Comparison of ENCODE assay signal across 20 cellular contexts in genomic region chr10:86944031-86944419, GRCh38. TPM values are rescaled to one million over a fixed set of nuclear protein-coding genes. Genes with fewer than 3 reads are reported as not detected.
DNase-seq lines count a peak whose midpoint lies in the region; ATAC-seq, FAIRE-seq and TF ChIP-seq lines count a peak whose summit lies in the region.
"Had no signal": no experiment of that assay in that cellular context is flagged by ENCODE, and none has a peak within 500 bp of the region (broad histone marks: within the 10 kb centered on the region; RNA-seq: fewer than 3 reads in every experiment).

No MANE protein-coding gene starts in this region.

- H3K27me3 ChIP-seq in right atrium auricular region = no peaks in the 10 kb centered on the region
- H3K27me3 ChIP-seq in heart right ventricle = no peaks in the 10 kb centered on the region
- no peaks in the 10 kb centered on the region; a peak in 2 of 7 replicates for H3K27me3 ChIP-seq in H1 (replicated peaks in 1 of 4; ENCODE audit: control insufficient read depth in 3 of 4, extremely low read depth in 1 of 4, insufficient read depth in 3 of 4, low read length in 3 of 4)
- no peaks in the 10 kb centered on the region for H3K27me3 ChIP-seq in neuronal stem cell (ENCODE audit: control insufficient read depth in 3 of 3, insufficient read depth in 3 of 3, low read depth in 1 of 3, low read length in 3 of 3)
- H3K27me3 ChIP-seq in ascending aorta = no peaks in the 10 kb centered on the region
- H3K27me3 ChIP-seq: BLaER1 treated with 17β-estradiol and CSF1 and Interleukin-3, amounts not matched to agents 10 nM and 100 nM; SJSA1 had no signal

- H3K56ac ChIP-seq in H1 (replicated peaks; ENCODE audit: insufficient read length, low read depth, low read length) = no peak overlapping the region

- H2BK5ac ChIP-seq in H1 (ENCODE audit: low read depth, low read length) (peak overlapping the region; percentile 44; the same call in 1 of the 2 replicates), neuronal stem cell (ENCODE audit: low read length) (no peak overlapping the region)

- CTCF ChIA-PET in H1 (lab: Charles Lee; ENCODE audit: partially characterized antibody) = interaction anchor here (0.9 to 26.4 kb wide), 10 partner anchors 16 to 259 kb away, joined by 3 to 975 read pairs (median 10); partner anchors contain the start of genes ADIRF, MMRN2 and SNCG

- H3K14ac ChIP-seq in H1 (ENCODE audit: insufficient read length) (no peak overlapping the region), neuronal stem cell (ENCODE audit: low read length) (no peak overlapping the region)

- H3K9me3 ChIP-seq in right atrium auricular region (no peaks in the 10 kb centered on the region), heart right ventricle (no peaks in the 10 kb centered on the region), H1 (ENCODE audit: insufficient read depth in 2 of 2, low read depth in 1 of 2, low read length in 1 of 2) (no peaks in the 10 kb centered on the region), neuronal stem cell (replicated peaks in 1 of 2; ENCODE audit: control insufficient read depth in 2 of 2, insufficient read depth in 1 of 2, low read depth in 1 of 2, low read length in 2 of 2) (no peaks in the 10 kb centered on the region), ascending aorta (no peaks in the 10 kb centered on the region)
- H3K9me3 ChIP-seq: HAP-1, SJSA1 had no signal

- 92 to 93% methylated on average over 4 of the region's 4 CpGs for WGBS in heart right ventricle, 2 donors
- WGBS in H1 (ENCODE audit: extremely low coverage in 1 of 2, insufficient coverage in 1 of 2, insufficient read length in 1 of 2, insufficient replicate concordance in 2 of 2, low coverage in 1 of 2, low lambda C conversion rate in 2 of 2, missing lambda C conversion rate in 1 of 2), 2 experiments = 87% methylated on average over 4 of the region's 4 CpGs; no CpG with 5 or more reads in 1 of the 2 experiments
- no CpG with 5 or more reads among the region's 4 CpGs for WGBS in neuronal stem cell (ENCODE audit: extremely low coverage in 2 of 2, insufficient read length in 2 of 2, insufficient replicate concordance in 1 of 2), 2 donors

- peak; percentile 46 for DNase-seq in right atrium auricular region (ENCODE audit: low spot score)
- no peak for DNase-seq in heart right ventricle
- DNase-seq in H1 (ENCODE audit: low read depth in 1 of 2, low spot score in 2 of 2) = no peak
- DNase-seq in neuronal stem cell (ENCODE audit: low spot score) = no peak
- no peak for DNase-seq in stimulated activated CD8-positive, alpha-beta memory T cell treated with anti-CD3 and anti-CD28 coated beads, Interleukin-4, amount 100 ng/mL, for 48 hours
- DNase-seq in ascending aorta (ENCODE audit: low spot score in 2 of 2) = no peak
- DNase-seq: Calu3, DMS53, Karpas-422, NCI-H1436, NCI-H1930 had no signal

- no peak for ATAC-seq in heart right ventricle
- no peak for ATAC-seq in GM19023 (IDR thresholded peaks at IDR 0.05; ENCODE audit: unreplicated experiment)
- ATAC-seq: CD8-positive, alpha-beta T cell; GM12878; Panc1 had no signal

- no peak overlapping the region for H3K4ac ChIP-seq in H1 (replicated peaks; ENCODE audit: insufficient read length, low read depth, low read length)
- H3K4ac ChIP-seq in neuronal stem cell (ENCODE audit: low read length) = no peak overlapping the region

- H3K18ac ChIP-seq in H1 (ENCODE audit: extremely low read depth, low read length) (no peak overlapping the region), neuronal stem cell (ENCODE audit: low read length) (no peak overlapping the region)

- H2BK15ac ChIP-seq in H1 (ENCODE audit: low read length) = 0 out of 2 replicates have a peak overlapping the region, but pooled peaks have one; percentile 72
- no peak overlapping the region for H2BK15ac ChIP-seq in neuronal stem cell (ENCODE audit: low read length)

- H4K20me1 ChIP-seq in H1 (replicated peaks in 1 of 2; ENCODE audit: control insufficient read depth in 1 of 2, insufficient read depth in 2 of 2, low read length in 2 of 2) = no peaks in the 10 kb centered on the region
- H4K20me1 ChIP-seq: BLaER1 treated with 17β-estradiol and CSF1 and Interleukin-3, amounts not matched to agents 10 nM and 100 nM had no signal

- H3K23me2 ChIP-seq in H1 (ENCODE audit: low read depth, low read length) = no peaks in the 10 kb centered on the region

- H2BK12ac ChIP-seq in H1 (ENCODE audit: low read depth, low read length) (0 out of 2 replicates have a peak overlapping the region, but pooled peaks have one; percentile 39), neuronal stem cell (ENCODE audit: low read length) (no peak overlapping the region)

- intact Hi-C loops in heart right ventricle (cut with DNase I) = loop anchor here in 2 of 10 donors (5.0 kb wide), 1 partner anchor 153 kb away; the partner anchor contains the start of gene SHLD2 (in 2 of the 2)
- intact Hi-C loops in ascending aorta (cut with DNase I) = loop anchor here (5.0 kb wide), 1 partner anchor 113 kb away; no protein-coding TSS in a partner anchor

- no peaks in the 10 kb centered on the region for H3K79me1 ChIP-seq in H1 (ENCODE audit: low read depth, low read length)
- no peaks in the 10 kb centered on the region for H3K79me1 ChIP-seq in neuronal stem cell (ENCODE audit: low read depth, low read length)

- H3K4me1 ChIP-seq in right atrium auricular region (peaks cover 0 to 43% of the 10 kb centered on the region in 2 donors), heart right ventricle (peaks cover 6 to 69% (median 30%) of the 10 kb centered on the region in 9 donors), H1 (replicated peaks in 1 of 4; ENCODE audit: control insufficient read depth in 3 of 4, insufficient read depth in 4 of 4, low read length in 3 of 4) (peaks cover 2 to 5% (median 3%) of the 10 kb centered on the region in 4 experiments; a peak in 6 of 7 replicates), neuronal stem cell (ENCODE audit: control insufficient read depth in 2 of 2, insufficient read depth in 1 of 2, low read depth in 1 of 2, low read length in 2 of 2) (peaks cover 0 to 3% of the 10 kb centered on the region in 2 donors), ascending aorta (peaks cover 7 to 24% of the 10 kb centered on the region in 2 donors)
- H3K4me1 ChIP-seq: BLaER1 treated with 17β-estradiol and CSF1 and Interleukin-3, amounts not matched to agents 10 nM and 100 nM; HAP-1 had no signal

- no peak overlapping the region for H3K9ac ChIP-seq in H1 (replicated peaks in 1 of 4; ENCODE audit: extremely low read depth in 1 of 4, low read depth in 3 of 4, low read length in 3 of 4)
- H3K9ac ChIP-seq in neuronal stem cell (ENCODE audit: low read depth, low read length, poor library complexity) = no peak overlapping the region
- H3K9ac ChIP-seq: BLaER1 treated with 17β-estradiol and CSF1 and Interleukin-3, amounts not matched to agents 10 nM and 100 nM had no signal

- TF ChIP-seq CTCF in right atrium auricular region (IDR thresholded peaks at IDR 0.05) (no peak), heart right ventricle (IDR thresholded peaks at IDR 0.05) (no peak), H1 (IDR thresholded peaks at IDR 0.05; ENCODE audit: control extremely low read depth in 1 of 3, insufficient read depth in 1 of 3, low read depth in 1 of 3, low read length in 3 of 3) (no peak), ascending aorta (IDR thresholded peaks at IDR 0.05) (no peak)

- no peak for TF ChIP-seq RAD21 in H1 (IDR thresholded peaks at IDR 0.05 in 1 of 2, conservative IDR thresholded peaks at IDR 0.05 in 1 of 2; ENCODE audit: low read depth in 2 of 2, low read length in 2 of 2)

- no peak overlapping the region for H4K91ac ChIP-seq in H1 (replicated peaks; ENCODE audit: insufficient read length, low read length)
- H4K91ac ChIP-seq in neuronal stem cell (ENCODE audit: low read depth, low read length, poor library complexity) = peak overlapping the region; percentile 20

- H2BK20ac ChIP-seq in H1 (ENCODE audit: low read length) = peak overlapping the region; percentile 66; the same call in 1 of the 2 replicates

- POLR2A ChIA-PET in H1 (lab: Charles Lee; ENCODE audit: partially characterized antibody) = interaction anchor here (2.9 kb wide), 1 partner anchor 11 kb away, joined by 20 read pairs; no protein-coding TSS in a partner anchor

- no peak overlapping the region for H3K27ac ChIP-seq in right atrium auricular region
- H3K27ac ChIP-seq in heart right ventricle = no peak overlapping the region
- no peak overlapping the region for H3K27ac ChIP-seq in H1 (ENCODE audit: low read depth, low read length)
- no peak overlapping the region for H3K27ac ChIP-seq in neuronal stem cell (replicated peaks; ENCODE audit: low read length)
- H3K27ac ChIP-seq in ascending aorta = no peak overlapping the region
- H3K27ac ChIP-seq: BLaER1 treated with 17β-estradiol and CSF1 and Interleukin-3, amounts not matched to agents 10 nM and 100 nM; SJSA1 had no signal

- H4K5ac ChIP-seq in H1 (ENCODE audit: insufficient read length, low read depth, low read length) = no peak overlapping the region

- no peaks in the 10 kb centered on the region for H3K36me3 ChIP-seq in right atrium auricular region
- H3K36me3 ChIP-seq in heart right ventricle = peaks cover 0 to 71% (median 8%) of the 10 kb centered on the region in 9 donors
- no peaks in the 10 kb centered on the region for H3K36me3 ChIP-seq in H1 (ENCODE audit: control insufficient read depth in 2 of 4, insufficient read depth in 4 of 4, low read length in 3 of 4)
- no peaks in the 10 kb centered on the region for H3K36me3 ChIP-seq in neuronal stem cell (replicated peaks in 1 of 2; ENCODE audit: control insufficient read depth in 2 of 2, insufficient read depth in 2 of 2, low read length in 2 of 2)
- H3K36me3 ChIP-seq in ascending aorta = no peaks in the 10 kb centered on the region
- H3K36me3 ChIP-seq: BLaER1 treated with 17β-estradiol and CSF1 and Interleukin-3, amounts not matched to agents 10 nM and 100 nM; HAP-1; SJSA1 had no signal

- H3K4me2 ChIP-seq in H1 (ENCODE audit: insufficient read depth in 1 of 2, low read depth in 2 of 2, low read length in 2 of 2) (no peak overlapping the region), neuronal stem cell (ENCODE audit: insufficient read depth, low read length, poor library complexity, severe bottlenecking) (no peak overlapping the region)
- H3K4me2 ChIP-seq: BLaER1 treated with 17β-estradiol and CSF1 and Interleukin-3, amounts not matched to agents 10 nM and 100 nM had no signal

- TF ChIP-seq POLR2A in H1 (IDR thresholded peaks at IDR 0.05; ENCODE audit: control extremely low read depth in 1 of 2, low read depth in 2 of 2, low read length in 2 of 2) = no peak

- no peak overlapping the region for H2AFZ ChIP-seq in H1 (ENCODE audit: low read length)
- H2AFZ ChIP-seq in neuronal stem cell (ENCODE audit: low read length) = no peak overlapping the region

- no peaks in the 10 kb centered on the region for H3K79me2 ChIP-seq in H1 (ENCODE audit: control insufficient read depth in 1 of 2, insufficient read depth in 2 of 2, low read length in 2 of 2)

- H3K23ac ChIP-seq in H1 (ENCODE audit: insufficient read length) (no peak overlapping the region), neuronal stem cell (ENCODE audit: low read depth, low read length, poor library complexity) (peak overlapping the region; percentile 60)

- TF ChIP-seq EP300 in H1 (IDR thresholded peaks at IDR 0.05; ENCODE audit: borderline replicate concordance in 1 of 2, low read depth in 2 of 2, low read length in 2 of 2) = no peak

- H2BK120ac ChIP-seq in H1 (replicated peaks; ENCODE audit: low read depth, low read length) = no peak overlapping the region
- H2BK120ac ChIP-seq in neuronal stem cell (ENCODE audit: low read depth, low read length) = no peak overlapping the region

- no peak overlapping the region for H4K8ac ChIP-seq in H1 (ENCODE audit: extremely low read depth, insufficient read depth, low read length)
- no peak overlapping the region for H4K8ac ChIP-seq in neuronal stem cell (ENCODE audit: low read depth, low read length)

- H2AK5ac ChIP-seq in H1 (ENCODE audit: low read depth, low read length) (peak overlapping the region; percentile 43; the same call in 1 of the 2 replicates), neuronal stem cell (ENCODE audit: low read depth, low read length) (peak overlapping the region; percentile 57)

- FAIRE-seq in H1 (lab: Jason Lieb, UNC) = no peak
- FAIRE-seq: GM12878, GM18507 had no signal

- H3K4me3 ChIP-seq in right atrium auricular region (no peak overlapping the region), heart right ventricle (no peak overlapping the region), H1 (ENCODE audit: extremely low read depth in 1 of 4, insufficient read depth in 2 of 4, low read depth in 3 of 4, low read length in 4 of 4) (no peak overlapping the region), neuronal stem cell (ENCODE audit: low read length in 2 of 2) (no peak overlapping the region), ascending aorta (no peak overlapping the region)
- H3K4me3 ChIP-seq: BLaER1 treated with 17β-estradiol and CSF1 and Interleukin-3, amounts not matched to agents 10 nM and 100 nM; GM12878; HAP-1; SJSA1 had no signal

RNA-seq across cellular contexts. Expression of gene MMRN2, which starts 13.4 kb away (rescaled TPM):
- total RNA-seq in right atrium auricular region = 10 to 100 TPM; 57.0 to 81.3 TPM
- 10 to 100 TPM; 23.4 to 43.2 (median 36.2) TPM for total RNA-seq in heart right ventricle
- polyA plus RNA-seq in heart right ventricle = 10 to 100 TPM; 22.5 to 31.7 TPM
- total RNA-seq in H1 (2021; fragmentation: NEBNext Ultra II Directional; extraction: Animal tissue kit (Norgen Biotek cat#: 25700)) = 0.96 and 1.2 TPM in 2 replicates
- polyA plus RNA-seq in H1 (2011; rRNA removed) = 1.1 and 1.2 TPM in 2 replicates
- polyA plus RNA-seq in H1 (2011; cell fraction: cytosol; rRNA removed) = 3.0 TPM
- polyA plus RNA-seq in H1 (2011; cell fraction: nucleus; rRNA removed) = 2.9 TPM
- 0.52 to 2.5 TPM (median 2.0 TPM) in 4 replicates for polyA plus RNA-seq in H1 (2012, experiment 1 of 2)
- 0.93 TPM for polyA plus RNA-seq in H1 (2012, experiment 2 of 2)
- 2.1 TPM for polyA plus RNA-seq in H1 (2013, experiment 1 of 2)
- 1.8 TPM for polyA plus RNA-seq in H1 (2013, experiment 2 of 2)
- polyA minus RNA-seq in H1 (2011; rRNA and poly(A)+ RNA removed) = 2.3 and 2.7 TPM in 2 replicates
- 1.1 TPM for polyA minus RNA-seq in H1 (2011; cell fraction: cytosol; rRNA and poly(A)+ RNA removed)
- polyA minus RNA-seq in H1 (2011; cell fraction: nucleus; rRNA and poly(A)+ RNA removed) = 1.4 TPM
- polyA plus RNA-seq in neuronal stem cell (2013, experiment 1 of 2) = 0.52 TPM
- polyA plus RNA-seq in neuronal stem cell (2013, experiment 2 of 2) = 0.40 TPM
- 282 TPM for total RNA-seq in ascending aorta
- total RNA-seq: A673, Calu3 had no signal

RNA-seq across cellular contexts. Expression of gene SNCG, which starts 14.4 kb away (rescaled TPM):
- total RNA-seq in right atrium auricular region = 10 to 100 TPM; 20.9 to 33.8 TPM
- 10 to 100 TPM in 9 of 10 donors, 1 to 10 TPM in 1; 9.4 to 21.4 (median 12.6) TPM for total RNA-seq in heart right ventricle
- polyA plus RNA-seq in heart right ventricle = 10 to 100 TPM; 35.2 to 68.0 TPM
- 4.4 and 4.8 TPM in 2 replicates for total RNA-seq in H1 (2021; fragmentation: NEBNext Ultra II Directional; extraction: Animal tissue kit (Norgen Biotek cat#: 25700))
- polyA plus RNA-seq in H1 (2011; rRNA removed) = 12.2 and 14.6 TPM in 2 replicates
- 22.4 TPM for polyA plus RNA-seq in H1 (2011; cell fraction: cytosol; rRNA removed)
- 13.2 TPM for polyA plus RNA-seq in H1 (2011; cell fraction: nucleus; rRNA removed)
- 6.8 to 14.9 TPM (median 10.7 TPM) in 4 replicates for polyA plus RNA-seq in H1 (2012, experiment 1 of 2)
- polyA plus RNA-seq in H1 (2012, experiment 2 of 2) = 8.0 TPM
- 6.2 TPM for polyA plus RNA-seq in H1 (2013, experiment 1 of 2)
- polyA plus RNA-seq in H1 (2013, experiment 2 of 2) = 5.9 TPM
- 0.88 and 3.1 TPM in 2 replicates for polyA minus RNA-seq in H1 (2011; rRNA and poly(A)+ RNA removed)
- polyA minus RNA-seq in H1 (2011; cell fraction: cytosol; rRNA and poly(A)+ RNA removed) = 3.0 TPM
- polyA minus RNA-seq in H1 (2011; cell fraction: nucleus; rRNA and poly(A)+ RNA removed) = 4.1 TPM
- 0.21 TPM for polyA plus RNA-seq in neuronal stem cell (2013, experiment 1 of 2)
- polyA plus RNA-seq in neuronal stem cell (2013, experiment 2 of 2) = 0.29 TPM
- 250 TPM for total RNA-seq in ascending aorta
- total RNA-seq: A673; CD8-positive, alpha-beta T cell had no signal

RNA-seq across cellular contexts. Expression of gene ADIRF, which starts 24.3 kb away (rescaled TPM):
- total RNA-seq in right atrium auricular region (100 to 1,000 TPM in 1 of 2 donors, 10 to 100 TPM in 1; 67.8 to 195 TPM), heart right ventricle (100 to 1,000 TPM in 1 of 10 donors, 10 to 100 TPM in 9; 18.5 to 113 (median 40.4) TPM), ascending aorta (882 TPM)
- polyA plus RNA-seq in heart right ventricle (100 to 1,000 TPM; 174 to 234 TPM), H1 (2011; rRNA removed) (not detected in 2 replicates)
- not detected in 2 replicates for total RNA-seq in H1 (2021; fragmentation: NEBNext Ultra II Directional; extraction: Animal tissue kit (Norgen Biotek cat#: 25700))
- polyA plus RNA-seq in H1 (2011; cell fraction: cytosol; rRNA removed) = not detected
- polyA plus RNA-seq in H1 (2011; cell fraction: nucleus; rRNA removed) = not detected
- polyA plus RNA-seq in H1 (2012, experiment 1 of 2) = not detected in 4 replicates
- polyA plus RNA-seq in H1 (2012, experiment 2 of 2) = not detected
- 0.08 TPM for polyA plus RNA-seq in H1 (2013, experiment 1 of 2)
- polyA plus RNA-seq in H1 (2013, experiment 2 of 2) = 0.20 TPM
- not detected in 2 replicates for polyA minus RNA-seq in H1 (2011; rRNA and poly(A)+ RNA removed)
- not detected for polyA minus RNA-seq in H1 (2011; cell fraction: cytosol; rRNA and poly(A)+ RNA removed)
- not detected for polyA minus RNA-seq in H1 (2011; cell fraction: nucleus; rRNA and poly(A)+ RNA removed)
- polyA plus RNA-seq in neuronal stem cell (2013, experiment 1 of 2) = 0.18 TPM
- 0.29 TPM for polyA plus RNA-seq in neuronal stem cell (2013, experiment 2 of 2)
- total RNA-seq: A673; Calu3; CD8-positive, alpha-beta T cell; SJSA1 had no signal

Comparison
In these comparisons a context has a peak if more than half of its experiments do, and no peak if none do; other contexts are left out.
1. RNA of gene MMRN2, which starts 13.4 kb away (total RNA-seq): 282 TPM in ascending aorta (single experiment), 57.0 to 81.3 TPM in right atrium auricular region and 23.4 to 43.2 TPM in heart right ventricle; 0.96 to 1.2 TPM in H1; every median in the first group is over 10 times any median in the second.
2. RNA of gene ADIRF, which starts 24.3 kb away (total RNA-seq): 882 TPM in ascending aorta (single experiment), 67.8 to 195 TPM in right atrium auricular region and 18.5 to 113 TPM in heart right ventricle; not detected in H1; every median in the first group is over 10 times any median in the second.